In the genomic region with DNA sequence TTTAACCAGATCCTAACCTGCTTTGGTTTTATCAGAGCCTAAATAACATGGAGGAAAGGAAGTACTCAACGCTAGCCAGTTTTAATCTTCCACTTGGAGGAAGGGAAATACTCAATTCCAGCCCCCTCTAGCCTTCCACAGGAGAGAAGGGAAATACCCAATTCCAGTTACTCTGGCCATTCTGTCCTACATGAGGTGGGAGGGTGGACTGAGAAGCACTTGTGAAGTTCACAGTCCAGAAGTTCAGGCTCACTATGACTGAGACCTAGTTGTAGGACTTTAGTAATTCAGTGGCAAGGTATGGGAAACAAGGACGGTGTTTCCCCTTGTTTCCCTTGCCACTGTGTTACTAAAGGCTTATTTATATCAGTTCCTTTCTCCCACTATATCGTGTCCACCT, we compare ENCODE assay signal across 15 cellular contexts.
DNase-seq lines count a peak whose midpoint lies in the region; ATAC-seq, FAIRE-seq and TF ChIP-seq lines count a peak whose summit lies in the region.
"Had no signal": no experiment of that assay in that cellular context is flagged by ENCODE, and none has a peak within 500 bp of the region (broad histone marks: within the 10 kb centered on the region; RNA-seq: fewer than 3 reads in every experiment).

No MANE protein-coding gene starts in this region.

- H2AFZ ChIP-seq in astrocyte (ENCODE audit: low read depth, low read length): peak overlapping the region; percentile 74

- H3K9me3 ChIP-seq in astrocyte (ENCODE audit: insufficient read depth, low read depth, low read length): no peaks in the 10 kb centered on the region
- no peaks in the 10 kb centered on the region for H3K9me3 ChIP-seq in left lung
- H3K9me3 ChIP-seq in skeletal muscle satellite cell (replicated peaks; ENCODE audit: low read length): no peaks in the 10 kb centered on the region
- H3K9me3 ChIP-seq: MG63 had no signal

- no peak for FAIRE-seq in astrocyte (lab: Jason Lieb, UNC)

- H3K36me3 Mint-ChIP-seq in astrocyte (ENCODE audit: low read depth, unreplicated experiment): no peaks in the 10 kb centered on the region
- no peaks in the 10 kb centered on the region for H3K36me3 Mint-ChIP-seq in activated CD8-positive, alpha-beta T cell treated with anti-CD3 and anti-CD28 coated beads, Interleukin-2, amount 10 ng/mL, durations not matched to agents 7 days and 5 days (ENCODE audit: low read depth)
- no peaks in the 10 kb centered on the region for H3K36me3 Mint-ChIP-seq in activated naive CD4-positive, alpha-beta T cell treated with anti-CD3 and anti-CD28 coated beads, Interleukin-2, amount 10 ng/mL, durations not matched to agents 7 days and 5 days

- intact Hi-C loops in left lung (cut with DNase I): no loop called here

- peak overlapping the region; percentile 97 for H3K27ac Mint-ChIP-seq in astrocyte (ENCODE audit: unreplicated experiment)
- no peak overlapping the region for H3K27ac Mint-ChIP-seq in activated CD8-positive, alpha-beta T cell treated with anti-CD3 and anti-CD28 coated beads, Interleukin-2, amount 10 ng/mL, durations not matched to agents 7 days and 5 days
- no peak overlapping the region for H3K27ac Mint-ChIP-seq in activated naive CD4-positive, alpha-beta T cell treated with anti-CD3 and anti-CD28 coated beads, Interleukin-2, amount 10 ng/mL, durations not matched to agents 7 days and 5 days
- H3K27ac Mint-ChIP-seq: stimulated activated naive CD8-positive, alpha-beta T cell treated with anti-CD3 and anti-CD28 coated beads, Interleukin-15, amount 100 ng/mL, for 72 hours had no signal

- H3K4me1 ChIP-seq in astrocyte (ENCODE audit: insufficient read depth, low read length) (peaks cover 14% of the 10 kb centered on the region), left lung (peaks cover 0 to 6% of the 10 kb centered on the region in 2 donors), skeletal muscle satellite cell (ENCODE audit: control insufficient read depth, insufficient read depth, low read length) (peaks cover 14% of the 10 kb centered on the region)

- H3K4me3 ChIP-seq in GM12865 (ENCODE audit: low read depth, low read length) (no peak overlapping the region), astrocyte (ENCODE audit: insufficient read depth, low read depth, low read length) (peak overlapping the region; percentile 3), left lung (no peak overlapping the region), skeletal muscle satellite cell (ENCODE audit: low read length) (peak overlapping the region; percentile 5)
- H3K4me3 ChIP-seq: MG63 had no signal

- no peak for TF ChIP-seq CTCF in GM12865 (IDR thresholded peaks at IDR 0.05; ENCODE audit: insufficient read depth, low read depth, low read length, missing control alignments)
- no peak for TF ChIP-seq CTCF in astrocyte (IDR thresholded peaks at IDR 0.05; ENCODE audit: insufficient read depth, low read depth, low read length)
- TF ChIP-seq CTCF in left lung (IDR thresholded peaks at IDR 0.05): no peak

- CTCF ChIA-PET in activated CD8-positive, alpha-beta T cell treated with anti-CD3 and anti-CD28 coated beads, Interleukin-2, amount 10 ng/mL, durations not matched to agents 7 days and 5 days (lab: Charles Lee): no interaction called here
- CTCF ChIA-PET in activated naive CD4-positive, alpha-beta T cell treated with anti-CD3 and anti-CD28 coated beads, Interleukin-2, amount 10 ng/mL, durations not matched to agents 7 days and 5 days (lab: Charles Lee): no interaction called here

- H3K9me3 Mint-ChIP-seq in astrocyte (ENCODE audit: unreplicated experiment): no peaks in the 10 kb centered on the region
- no peaks in the 10 kb centered on the region for H3K9me3 Mint-ChIP-seq in activated CD8-positive, alpha-beta T cell treated with anti-CD3 and anti-CD28 coated beads, Interleukin-2, amount 10 ng/mL, durations not matched to agents 7 days and 5 days (ENCODE audit: insufficient read depth)
- peaks cover 2% of the 10 kb centered on the region for H3K9me3 Mint-ChIP-seq in activated naive CD4-positive, alpha-beta T cell treated with anti-CD3 and anti-CD28 coated beads, Interleukin-2, amount 10 ng/mL, durations not matched to agents 7 days and 5 days
- H3K9me3 Mint-ChIP-seq: stimulated activated naive CD8-positive, alpha-beta T cell treated with anti-CD3 and anti-CD28 coated beads, Interleukin-15, amount 100 ng/mL, for 72 hours had no signal

- no peaks in the 10 kb centered on the region for H3K79me2 ChIP-seq in astrocyte (ENCODE audit: insufficient read depth, low read length)

- H3K4me2 ChIP-seq in astrocyte (ENCODE audit: low read length) (peak overlapping the region; percentile 74), skeletal muscle satellite cell (ENCODE audit: low read length) (peak overlapping the region; percentile 50)

- H3K4me1 Mint-ChIP-seq in astrocyte (ENCODE audit: low read depth, unreplicated experiment): peaks cover 23% of the 10 kb centered on the region
- H3K4me1 Mint-ChIP-seq in activated CD8-positive, alpha-beta T cell treated with anti-CD3 and anti-CD28 coated beads, Interleukin-2, amount 10 ng/mL, durations not matched to agents 7 days and 5 days (ENCODE audit: low read depth): no peaks in the 10 kb centered on the region
- H3K4me1 Mint-ChIP-seq in activated naive CD4-positive, alpha-beta T cell treated with anti-CD3 and anti-CD28 coated beads, Interleukin-2, amount 10 ng/mL, durations not matched to agents 7 days and 5 days: no peaks in the 10 kb centered on the region
- H3K4me1 Mint-ChIP-seq: stimulated activated naive CD8-positive, alpha-beta T cell treated with anti-CD3 and anti-CD28 coated beads, Interleukin-15, amount 100 ng/mL, for 72 hours had no signal

- no peaks in the 10 kb centered on the region for H3K27me3 Mint-ChIP-seq in astrocyte (ENCODE audit: low read depth, unreplicated experiment)
- H3K27me3 Mint-ChIP-seq in activated CD8-positive, alpha-beta T cell treated with anti-CD3 and anti-CD28 coated beads, Interleukin-2, amount 10 ng/mL, durations not matched to agents 7 days and 5 days (ENCODE audit: low read depth): no peaks in the 10 kb centered on the region
- H3K27me3 Mint-ChIP-seq in activated naive CD4-positive, alpha-beta T cell treated with anti-CD3 and anti-CD28 coated beads, Interleukin-2, amount 10 ng/mL, durations not matched to agents 7 days and 5 days: no peaks in the 10 kb centered on the region
- H3K27me3 Mint-ChIP-seq: stimulated activated naive CD8-positive, alpha-beta T cell treated with anti-CD3 and anti-CD28 coated beads, Interleukin-15, amount 100 ng/mL, for 72 hours had no signal

- H3K36me3 ChIP-seq in astrocyte (ENCODE audit: insufficient read depth, low read length) (no peaks in the 10 kb centered on the region), left lung (no peaks in the 10 kb centered on the region), skeletal muscle satellite cell (ENCODE audit: insufficient read depth, low read length) (no peaks in the 10 kb centered on the region)
- H3K36me3 ChIP-seq: MG63 had no signal

- H3K9ac ChIP-seq in astrocyte (ENCODE audit: low read length) (peak overlapping the region; percentile 58), skeletal muscle satellite cell (ENCODE audit: low read depth, low read length) (peak overlapping the region; percentile 47)

- POLR2A ChIA-PET in activated CD8-positive, alpha-beta T cell treated with anti-CD3 and anti-CD28 coated beads, Interleukin-2, amount 10 ng/mL, durations not matched to agents 7 days and 5 days (lab: Charles Lee): no interaction called here

- ATAC-seq in left lung (peak; percentile 32), GM18868 (IDR thresholded peaks at IDR 0.05; ENCODE audit: unreplicated experiment) (no peak)
- ATAC-seq in activated CD8-positive, alpha-beta T cell treated with anti-CD3 and anti-CD28 coated beads, Interleukin-2, amount 10 ng/mL, durations not matched to agents 7 days and 5 days: no peak
- ATAC-seq: HCT116; stimulated activated naive CD8-positive, alpha-beta T cell treated with anti-CD3 and anti-CD28 coated beads, Interleukin-15, amount 100 ng/mL, for 72 hours had no signal

- no peaks in the 10 kb centered on the region for H4K20me1 ChIP-seq in astrocyte (ENCODE audit: insufficient read depth, low read length)

- H3K27ac ChIP-seq in astrocyte (ENCODE audit: low read depth, low read length) (peak overlapping the region; percentile 76), left lung (peak overlapping the region in 1 of 2 donors; percentile 25)

- no peaks in the 10 kb centered on the region for H3K27me3 ChIP-seq in astrocyte (ENCODE audit: insufficient read depth, low read length)
- H3K27me3 ChIP-seq in left lung: no peaks in the 10 kb centered on the region
- H3K27me3 ChIP-seq in skeletal muscle satellite cell (ENCODE audit: control insufficient read depth, insufficient read depth, low read length): no peaks in the 10 kb centered on the region
- H3K27me3 ChIP-seq: MG63 had no signal

- H3K4me3 Mint-ChIP-seq in astrocyte (ENCODE audit: unreplicated experiment): no peak overlapping the region
- no peak overlapping the region for H3K4me3 Mint-ChIP-seq in activated CD8-positive, alpha-beta T cell treated with anti-CD3 and anti-CD28 coated beads, Interleukin-2, amount 10 ng/mL, durations not matched to agents 7 days and 5 days
- no peak overlapping the region for H3K4me3 Mint-ChIP-seq in activated naive CD4-positive, alpha-beta T cell treated with anti-CD3 and anti-CD28 coated beads, Interleukin-2, amount 10 ng/mL, durations not matched to agents 7 days and 5 days
- H3K4me3 Mint-ChIP-seq: stimulated activated naive CD8-positive, alpha-beta T cell treated with anti-CD3 and anti-CD28 coated beads, Interleukin-15, amount 100 ng/mL, for 72 hours had no signal

- DNase-seq in GM12865 (ENCODE audit: low read depth): peak; percentile 11
- DNase-seq in astrocyte (ENCODE audit: low read depth): no peak
- no peak for DNase-seq in left lung
- no peak for DNase-seq in T1000 (lab: John Stamatoyannopoulos, UW)
- no peak for DNase-seq in activated CD8-positive, alpha-beta T cell treated with anti-CD3 and anti-CD28 coated beads, Interleukin-2, amount 10 ng/mL, durations not matched to agents 7 days and 5 days
- no peak for DNase-seq in activated naive CD4-positive, alpha-beta T cell treated with anti-CD3 and anti-CD28 coated beads, Interleukin-2, amount 10 ng/mL, durations not matched to agents 7 days and 5 days
- DNase-seq: activated gamma-delta T cell treated with Interleukin-2 at 50 U/mL for 16 hours; central memory CD4-positive, alpha-beta T cell; COR-L47; NCI-H2171 treated with DMSO at 0.1 percent for 48 hours; stimulated activated naive CD8-positive, alpha-beta T cell treated with anti-CD3 and anti-CD28 coated beads, Interleukin-15, amount 100 ng/mL, for 72 hours had no signal

Comparison
In these comparisons a context has a peak if more than half of its experiments do, and no peak if none do; other contexts are left out.
1. H3K4me3 ChIP-seq: peak in astrocyte (single experiment) and skeletal muscle satellite cell (single experiment); none in GM12865 (single experiment) and left lung (0 of 2).